ENCODE assay signal across 1 cellular context in genomic region chr16:29290631-29291247, GRCh38.
TF ChIP-seq lines count a peak whose summit lies in the region.

No MANE protein-coding gene starts in this region.

TF ChIP-seq in K562, 482 proteins besides CTCF, POLR2A, EP300 and RAD21 (continued from another document):
- TF ChIP-seq ATF6 (CRISPR knock-in tag; IDR thresholded peaks at IDR 0.05) = no peak
- TF ChIP-seq NFIC (IDR thresholded peaks at IDR 0.05) = peak; percentile 98
